ENCODE assay signal across 18 cellular contexts in the genomic region with DNA sequence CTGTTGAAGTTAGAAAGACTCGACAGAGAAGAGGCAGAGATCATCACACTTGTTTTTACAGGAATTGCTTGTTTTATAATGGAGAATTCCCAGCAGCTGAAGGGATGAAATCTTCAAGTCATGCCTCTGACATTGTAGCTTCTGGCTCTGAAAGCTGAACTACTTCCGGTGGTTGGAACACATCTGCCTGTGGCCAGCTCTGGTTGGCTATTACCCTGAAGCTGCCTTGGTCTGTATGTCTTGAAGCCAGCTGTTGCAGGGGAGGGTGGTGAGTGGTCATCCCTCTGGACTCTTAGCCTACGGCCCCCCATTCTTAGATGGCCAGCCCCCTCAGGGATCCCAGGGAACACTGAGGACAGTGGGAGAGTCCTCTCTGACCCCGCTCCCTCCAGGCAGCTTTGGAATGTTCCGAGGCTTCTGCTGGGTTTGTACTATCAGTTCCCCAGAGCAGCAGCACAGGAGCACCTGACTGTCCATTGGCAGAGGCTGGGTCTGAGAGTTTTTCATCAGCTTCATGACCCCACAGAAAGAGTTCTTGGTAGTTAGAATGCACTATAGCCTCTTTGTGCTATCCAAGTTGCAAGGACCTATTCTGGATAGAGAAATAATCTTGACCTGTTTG.
DNase-seq lines count a peak whose midpoint lies in the region; ATAC-seq and TF ChIP-seq lines count a peak whose summit lies in the region.
"Had no signal": no experiment of that assay in that cellular context is flagged by ENCODE, and none has a peak within 500 bp of the region (broad histone marks: within the 10 kb centered on the region; RNA-seq: fewer than 3 reads in every experiment).

No MANE protein-coding gene starts in this region.

- H3K9me2 ChIP-seq in Loucy (replicated peaks; ENCODE audit: low read depth, low read length) (no peaks in the 10 kb centered on the region), hepatocyte (replicated peaks; ENCODE audit: insufficient read depth) (no peaks in the 10 kb centered on the region)
- H3K9me2 ChIP-seq: SK-N-SH had no signal

- H2AFZ ChIP-seq in Loucy (ENCODE audit: low read length): peak overlapping the region; percentile 34; the same call in 1 of the 2 replicates
- no peak overlapping the region for H2AFZ ChIP-seq in hepatocyte
- H2AFZ ChIP-seq: PC-9 had no signal

- no peak for DNase-seq in heart left ventricle
- DNase-seq in left ventricle myocardium inferior: no peak
- peak; percentile 3 to 15 for DNase-seq in foreskin fibroblast
- DNase-seq in Ammon's horn (ENCODE audit: low spot score): no peak
- no peak for DNase-seq in NCI-H187 treated with DMSO at 0.1 percent for 48 hours (lab: John Stamatoyannopoulos, UW)
- no peak for DNase-seq in hepatocyte (ENCODE audit: low spot score)
- no peak for DNase-seq in GOT3 (lab: John Stamatoyannopoulos, UW)
- DNase-seq: CD8-positive, alpha-beta T cell; HCEC 1CT; Karpas-422; NCI-H1436; NCI-H2029 treated with DMSO at 0.1 percent for 48 hours; NCI-H82; PC-9; SK-N-SH; T-cell had no signal

- H3K4me1 ChIP-seq in heart left ventricle: peaks cover 0 to 11% (median 0%) of the 10 kb centered on the region in 12 donors
- H3K4me1 ChIP-seq in left ventricle myocardium inferior: peaks cover 14% of the 10 kb centered on the region
- no peaks in the 10 kb centered on the region for H3K4me1 ChIP-seq in Loucy (ENCODE audit: insufficient read depth, low read length, poor library complexity, severe bottlenecking)
- no peaks in the 10 kb centered on the region for H3K4me1 ChIP-seq in hepatocyte (ENCODE audit: insufficient read depth)
- H3K4me1 ChIP-seq: BLaER1 had no signal

- H3K9ac ChIP-seq in Loucy (ENCODE audit: low read depth, low read length, poor library complexity, severe bottlenecking): no peak overlapping the region
- H3K9ac ChIP-seq: BLaER1, SK-N-SH had no signal

- peak; percentile 15 to 59 (median 48) for ATAC-seq in heart left ventricle
- ATAC-seq: CD8-positive, alpha-beta T cell; T-cell had no signal

- intact Hi-C loops in heart left ventricle (cut with DNase I): no loop called here
- intact Hi-C loops in left ventricle myocardium inferior (cut with micrococcal nuclease): no loop called here

- no peak for TF ChIP-seq POLR2A in heart left ventricle (IDR thresholded peaks at IDR 0.05)

- H3K4me2 ChIP-seq in Loucy (ENCODE audit: low read depth, low read length, poor library complexity, severe bottlenecking) (no peak overlapping the region), hepatocyte (no peak overlapping the region)
- H3K4me2 ChIP-seq: BLaER1, PC-9, SK-N-SH had no signal

- 38 to 44% (median 44%) methylated on average over 3 to 5 of the region's 5 CpGs for WGBS in heart left ventricle, 4 donors
- WGBS in hepatocyte (ENCODE audit: low lambda C conversion rate, missing lambda C conversion rate): 59% methylated on average over 5 of the region's 5 CpGs

- H3F3A ChIP-seq in Loucy (ENCODE audit: low read depth): no peaks in the 10 kb centered on the region

- H4K20me1 ChIP-seq in Loucy (ENCODE audit: insufficient read depth, low read length, poor library complexity, severe bottlenecking) (no peaks in the 10 kb centered on the region), hepatocyte (ENCODE audit: insufficient read depth, poor library complexity, severe bottlenecking) (no peaks in the 10 kb centered on the region)
- H4K20me1 ChIP-seq: BLaER1 had no signal

- H3K79me2 ChIP-seq in Loucy (ENCODE audit: insufficient read depth, low read length) (no peaks in the 10 kb centered on the region), hepatocyte (no peaks in the 10 kb centered on the region)

- H3K27me3 ChIP-seq in heart left ventricle: no peaks in the 10 kb centered on the region
- H3K27me3 ChIP-seq in left ventricle myocardium inferior (ENCODE audit: low read depth): no peaks in the 10 kb centered on the region
- H3K27me3 ChIP-seq in Loucy (ENCODE audit: insufficient read depth, low read length, poor library complexity, severe bottlenecking): no peaks in the 10 kb centered on the region
- peaks cover 10% of the 10 kb centered on the region for H3K27me3 ChIP-seq in hepatocyte
- H3K27me3 ChIP-seq: BLaER1 had no signal

- TF ChIP-seq CTCF in heart left ventricle (IDR thresholded peaks at IDR 0.05) (no peak), left ventricle myocardium inferior (IDR thresholded peaks at IDR 0.05; ENCODE audit: borderline replicate concordance) (no peak), Loucy (conservative IDR thresholded peaks at IDR 0.05; ENCODE audit: low read length) (no peak), foreskin fibroblast (IDR thresholded peaks at IDR 0.05; ENCODE audit: low read depth, low read length) (no peak), hepatocyte (IDR thresholded peaks at IDR 0.05; ENCODE audit: poor library complexity) (no peak)

- H3K27ac ChIP-seq in heart left ventricle (peak overlapping the region in 1 of 12 donors; percentile 19), left ventricle myocardium inferior (replicated peaks) (no peak overlapping the region), hepatocyte (no peak overlapping the region)
- H3K27ac ChIP-seq: BLaER1, PC-9 had no signal

- H3K9me3 ChIP-seq in heart left ventricle: peaks cover 0 to 10% (median 0%) of the 10 kb centered on the region in 12 donors
- H3K9me3 ChIP-seq in left ventricle myocardium inferior (replicated peaks): peaks cover 10% of the 10 kb centered on the region
- no peaks in the 10 kb centered on the region for H3K9me3 ChIP-seq in Loucy (ENCODE audit: insufficient read depth, low read depth, low read length)
- no peaks in the 10 kb centered on the region for H3K9me3 ChIP-seq in hepatocyte (ENCODE audit: low read depth)
- H3K9me3 ChIP-seq: SK-N-SH had no signal

- H3K36me3 ChIP-seq in heart left ventricle (no peaks in the 10 kb centered on the region), left ventricle myocardium inferior (no peaks in the 10 kb centered on the region), Loucy (ENCODE audit: insufficient read depth, low read length) (no peaks in the 10 kb centered on the region), hepatocyte (replicated peaks; ENCODE audit: insufficient read depth, low read depth) (no peaks in the 10 kb centered on the region)

- H3K4me3 ChIP-seq in heart left ventricle: no peak overlapping the region
- H3K4me3 ChIP-seq in left ventricle myocardium inferior: no peak overlapping the region
- H3K4me3 ChIP-seq in Loucy (ENCODE audit: low read length, poor library complexity, severe bottlenecking): no peak overlapping the region
- H3K4me3 ChIP-seq in foreskin fibroblast (ENCODE audit: low read depth in 1 of 2, low read length in 2 of 2): no peak overlapping the region
- H3K4me3 ChIP-seq in hepatocyte: no peak overlapping the region
- H3K4me3 ChIP-seq: BLaER1, PC-9 had no signal

Comparison
In these comparisons a context has a peak if more than half of its experiments do, and no peak if none do; other contexts are left out.
1. DNase-seq: peak in foreskin fibroblast (2 of 2); none in heart left ventricle (0 of 5), left ventricle myocardium inferior (single experiment), Ammon's horn (single experiment), NCI-H187 treated with DMSO at 0.1 percent for 48 hours (single experiment), hepatocyte (single experiment) and GOT3 (single experiment).